In genomic region chr12:133255833-133256232, GRCh38 we compare ENCODE assay signal across 20 cellular contexts. TPM values are rescaled to one million over a fixed set of nuclear protein-coding genes. Genes with fewer than 3 reads are reported as not detected.
"Had no signal": no experiment of that assay in that cellular context is flagged by ENCODE, and none has a peak within 500 bp of the region (broad histone marks: within the 10 kb centered on the region; RNA-seq: fewer than 3 reads in every experiment).

No MANE protein-coding gene starts in this region.

RNA-seq across cellular contexts. Expression of gene ANHX, which starts 20.2 kb away (rescaled TPM):
- total RNA-seq: activated naive CD4-positive, alpha-beta T cell treated with anti-CD3 and anti-CD28 coated beads for 36 hours; activated naive CD4-positive, alpha-beta T cell treated with anti-CD3 and anti-CD28 coated beads, Interleukin-2, amount 50 U/mL, for 72 hours; activated naive CD8-positive, alpha-beta T cell treated with anti-CD3 and anti-CD28 coated beads for 36 hours; activated naive CD8-positive, alpha-beta T cell treated with anti-CD3 and anti-CD28 coated beads, Interleukin-2, amount 10 ng/mL, durations not matched to agents 7 days and 5 days; activated T-cell treated with anti-CD3 and anti-CD28 coated beads, Interleukin-2, amount 50 U/mL, for 4 hours; activated T-cell treated with anti-CD3 and anti-CD28 coated beads, Interleukin-2, amount 50 U/mL, for 72 hours; activated T-helper 1 cell treated with anti-CD3 and anti-CD28 coated beads, Interleukin-12 subunit alpha, Interleukin-12 subunit beta, Interleukin-2, Interleukin-4 antibody, amounts not matched to agents 30 ng/mL and 10 ng/mL and 1 ng/mL, durations not matched to agents 14 hours and 24 hours and 36 hours; activated T-helper 17 cell treated with anti-CD3 and anti-CD28 coated beads, Interleukin-2, amount 50 U/mL, for 72 hours; activated T-helper 2 cell treated with anti-CD3 and anti-CD28 coated beads, Interferon-gamma antibody, Interleukin-2, Interleukin-4, amounts not matched to agents 10 μg/mL and 5 μg/mL and 100 μg/mL, durations not matched to agents 14 hours and 24 hours and 36 hours; adrenal gland; aorta; ascending aorta; astrocyte; body of pancreas; breast epithelium; cardiac muscle cell; cardiac septum; cerebellum; chondrocyte had no signal
- polyA plus RNA-seq: adipose tissue, adrenal gland, aorta, cardiac muscle cell had no signal
